ENCODE assay signal across 1 cellular context in genomic region chr15:93861413-93861812, GRCh38.
TF ChIP-seq lines count a peak whose summit lies in the region.

No MANE protein-coding gene starts in this region.

TF ChIP-seq in SK-N-SH, 30 proteins besides CTCF, POLR2A, EP300 and RAD21 (continued from another document):
- TF ChIP-seq REST (IDR thresholded peaks at IDR 0.05; ENCODE audit: low read depth, low read length), result no peak
- no peak for TF ChIP-seq ELF1 (IDR thresholded peaks at IDR 0.05)
- TF ChIP-seq TAF1 (IDR thresholded peaks at IDR 0.05; ENCODE audit: borderline replicate concordance, low read depth, low read length), result no peak
- no peak for TF ChIP-seq MAX (IDR thresholded peaks at IDR 0.05; ENCODE audit: low read depth)
- TF ChIP-seq USF1 (IDR thresholded peaks at IDR 0.05; ENCODE audit: borderline replicate concordance, low read depth), result no peak
- no peak for TF ChIP-seq MEF2A (IDR thresholded peaks at IDR 0.05; ENCODE audit: borderline replicate concordance, low read depth)
- no peak for TF ChIP-seq SIN3A (IDR thresholded peaks at IDR 0.05; ENCODE audit: borderline replicate concordance, low read depth, low read length)
- TF ChIP-seq JUND (IDR thresholded peaks at IDR 0.05), result no peak
- TF ChIP-seq, protein P1, sequence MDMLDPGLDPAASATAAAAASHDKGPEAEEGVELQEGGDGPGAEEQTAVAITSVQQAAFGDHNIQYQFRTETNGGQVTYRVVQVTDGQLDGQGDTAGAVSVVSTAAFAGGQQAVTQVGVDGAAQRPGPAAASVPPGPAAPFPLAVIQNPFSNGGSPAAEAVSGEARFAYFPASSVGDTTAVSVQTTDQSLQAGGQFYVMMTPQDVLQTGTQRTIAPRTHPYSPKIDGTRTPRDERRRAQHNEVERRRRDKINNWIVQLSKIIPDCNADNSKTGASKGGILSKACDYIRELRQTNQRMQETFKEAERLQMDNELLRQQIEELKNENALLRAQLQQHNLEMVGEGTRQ (IDR thresholded peaks at IDR 0.05; ENCODE audit: borderline replicate concordance, low read depth, low read length), result no peak
- no peak for TF ChIP-seq FOXM1 (IDR thresholded peaks at IDR 0.05; ENCODE audit: low read depth)
- no peak for TF ChIP-seq FOXJ3 (CRISPR knock-in tag; IDR thresholded peaks at IDR 0.05)
